Comparison of ENCODE assay signal across 28 cellular contexts in genomic region chr16:84752600-84752999, GRCh38. TPM values are rescaled to one million over a fixed set of nuclear protein-coding genes. Genes with fewer than 3 reads are reported as not detected.
DNase-seq lines count a peak whose midpoint lies in the region; ATAC-seq and TF ChIP-seq lines count a peak whose summit lies in the region.
"Had no signal": no experiment of that assay in that cellular context is flagged by ENCODE, and none has a peak within 500 bp of the region (broad histone marks: within the 10 kb centered on the region; RNA-seq: fewer than 3 reads in every experiment).

No MANE protein-coding gene starts in this region.

- H3K4me1 Mint-ChIP-seq in activated CD4-positive, alpha-beta T cell treated with anti-CD3 and anti-CD28 coated beads for 36 hours = peaks cover 68% of the 10 kb centered on the region
- peaks cover 40 to 72% (median 54%) of the 10 kb centered on the region in 4 donors for H3K4me1 Mint-ChIP-seq in CD4-positive, CD25-positive, alpha-beta regulatory T cell
- H3K4me1 Mint-ChIP-seq in effector memory CD8-positive, alpha-beta T cell (ENCODE audit: low read depth in 2 of 2) = peaks cover 30 to 62% of the 10 kb centered on the region in 2 donors

- TF ChIP-seq CTCF in OCI-LY3 (IDR thresholded peaks at IDR 0.05; ENCODE audit: low read depth, low read length) (no peak), WERI-Rb-1 (IDR thresholded peaks at IDR 0.05; ENCODE audit: low read depth, low read length) (no peak)

- peaks cover 96% of the 10 kb centered on the region for H3K79me2 ChIP-seq in OCI-LY3 (ENCODE audit: low read length)

- no peak overlapping the region for H3K4me3 ChIP-seq in CD4-positive, CD25-positive, alpha-beta regulatory T cell (ENCODE audit: low read depth, low read length)
- H3K4me3 ChIP-seq in OCI-LY3 (ENCODE audit: low read length) (peak overlapping the region; percentile 62), WERI-Rb-1 (ENCODE audit: low read depth, low read length) (no peak overlapping the region)
- H3K4me3 ChIP-seq: esophagus muscularis mucosa, heart left ventricle, K562, lung, MG63, SJSA1, spleen had no signal

- H3K36me3 ChIP-seq in CD4-positive, CD25-positive, alpha-beta regulatory T cell (ENCODE audit: control insufficient read depth, insufficient read depth, low read length) = no peaks in the 10 kb centered on the region
- H3K36me3 ChIP-seq in OCI-LY3 (replicated peaks; ENCODE audit: low read depth, low read length) (peaks cover 26% of the 10 kb centered on the region), WERI-Rb-1 (no peaks in the 10 kb centered on the region)
- H3K36me3 ChIP-seq: heart left ventricle had no signal

- H2AFZ ChIP-seq in OCI-LY3 (ENCODE audit: low read depth, low read length) = no peak overlapping the region
- H2AFZ ChIP-seq: parathyroid adenoma had no signal

- CTCF ChIA-PET in activated CD4-positive, alpha-beta T cell treated with anti-CD3 and anti-CD28 coated beads for 36 hours (lab: Charles Lee) = interaction anchor here (0.7 to 5.8 kb wide), 15 partner anchors 12 to 1008 kb away, joined by 3 to 74 read pairs (median 6); no protein-coding TSS in a partner anchor

- intact Hi-C loops in activated CD4-positive, alpha-beta T cell treated with anti-CD3 and anti-CD28 coated beads for 36 hours (cut with DNase I, micrococcal nuclease) = loop anchor here (5.0 kb wide), 2 partner anchors 220 to 275 kb away; partner anchors contain the start of gene KIAA0513 (in 1 of the 2)

- no peaks in the 10 kb centered on the region for H3K9me3 ChIP-seq in CD4-positive, CD25-positive, alpha-beta regulatory T cell (ENCODE audit: control insufficient read depth in 2 of 2, low read length in 2 of 2)
- H3K9me3 ChIP-seq in OCI-LY3 (ENCODE audit: insufficient read depth, low read length) (no peaks in the 10 kb centered on the region), WERI-Rb-1 (ENCODE audit: severe bottlenecking) (no peaks in the 10 kb centered on the region)
- H3K9me3 ChIP-seq: esophagus muscularis mucosa, heart left ventricle, MG63, SJSA1, spleen had no signal

- POLR2A ChIA-PET in activated CD4-positive, alpha-beta T cell treated with anti-CD3 and anti-CD28 coated beads for 36 hours (lab: Charles Lee) = interaction anchor here (0.9 kb wide), 1 partner anchor 154 kb away, joined by 3 read pairs; no protein-coding TSS in a partner anchor

- peaks cover 44% of the 10 kb centered on the region for H3K4me1 ChIP-seq in CD4-positive, CD25-positive, alpha-beta regulatory T cell (ENCODE audit: control insufficient read depth, insufficient read depth, low read length, poor library complexity, severe bottlenecking)
- peaks cover 55% of the 10 kb centered on the region for H3K4me1 ChIP-seq in OCI-LY3 (ENCODE audit: low read length)
- H3K4me1 ChIP-seq: parathyroid adenoma had no signal

- H3K27ac ChIP-seq in CD4-positive, CD25-positive, alpha-beta regulatory T cell (ENCODE audit: insufficient read depth, low read length, poor library complexity, severe bottlenecking) = no peak overlapping the region
- H3K27ac ChIP-seq in OCI-LY3 (ENCODE audit: low read length) (no peak overlapping the region; the same call in 1 of the 2 replicates), WERI-Rb-1 (no peak overlapping the region)
- H3K27ac ChIP-seq: 22Rv1, foreskin keratinocyte, parathyroid adenoma, SJSA1 had no signal

- no peak overlapping the region for H3K9ac ChIP-seq in OCI-LY3 (ENCODE audit: low read length)
- H3K9ac ChIP-seq: parathyroid adenoma had no signal

- peak overlapping the region; percentile 29 for H3K27ac Mint-ChIP-seq in activated CD4-positive, alpha-beta T cell treated with anti-CD3 and anti-CD28 coated beads for 36 hours
- peak overlapping the region in 2 of 3 donors; percentile 62 to 81 for H3K27ac Mint-ChIP-seq in CD4-positive, CD25-positive, alpha-beta regulatory T cell
- H3K27ac Mint-ChIP-seq in effector memory CD8-positive, alpha-beta T cell = peak overlapping the region; percentile 4 to 58
- H3K27ac Mint-ChIP-seq: activated T-helper 2 cell treated with anti-CD3 and anti-CD28 coated beads, Interferon-gamma antibody, Interleukin-2, Interleukin-4, amounts not matched to agents 10 μg/mL and 5 μg/mL and 100 μg/mL, durations not matched to agents 14 hours and 24 hours and 36 hours had no signal

- peaks cover 18% of the 10 kb centered on the region for H3K36me3 Mint-ChIP-seq in activated CD4-positive, alpha-beta T cell treated with anti-CD3 and anti-CD28 coated beads for 36 hours (ENCODE audit: low read depth)
- no peaks in the 10 kb centered on the region for H3K36me3 Mint-ChIP-seq in CD4-positive, CD25-positive, alpha-beta regulatory T cell
- peaks cover 15% of the 10 kb centered on the region for H3K36me3 Mint-ChIP-seq in effector memory CD8-positive, alpha-beta T cell (ENCODE audit: insufficient read depth)

- DNase-seq in activated CD4-positive, alpha-beta T cell treated with anti-CD3 and anti-CD28 coated beads for 36 hours = no peak
- no peak for DNase-seq in activated CD4-positive, alpha-beta T cell treated with anti-CD3 and anti-CD28 coated beads for 1 hour
- DNase-seq in CD4-positive, CD25-positive, alpha-beta regulatory T cell = peak in 1 of 3 donors; percentile 42
- no peak for DNase-seq in effector memory CD8-positive, alpha-beta T cell
- no peak for DNase-seq in WERI-Rb-1
- DNase-seq: cortex of kidney, DMS53, foreskin keratinocyte, heart left ventricle, kidney glomerular epithelial cell, MG63, NCI-H1105 treated with DMSO at 0.1 percent for 48 hours, NCI-H2029, NCI-H2227 treated with DMSO at 0.1 percent for 48 hours, right cardiac atrium, spleen had no signal

- peak overlapping the region; percentile 4 for H3K4me3 Mint-ChIP-seq in activated CD4-positive, alpha-beta T cell treated with anti-CD3 and anti-CD28 coated beads for 36 hours
- no peak overlapping the region for H3K4me3 Mint-ChIP-seq in CD4-positive, CD25-positive, alpha-beta regulatory T cell
- no peak overlapping the region for H3K4me3 Mint-ChIP-seq in effector memory CD8-positive, alpha-beta T cell
- H3K4me3 Mint-ChIP-seq: activated naive CD8-positive, alpha-beta T cell; neural crest cell had no signal

- H3K27me3 ChIP-seq in CD4-positive, CD25-positive, alpha-beta regulatory T cell (ENCODE audit: control insufficient read depth, insufficient read depth, low read length) = no peaks in the 10 kb centered on the region
- no peaks in the 10 kb centered on the region for H3K27me3 ChIP-seq in OCI-LY3 (ENCODE audit: low read depth, low read length)
- H3K27me3 ChIP-seq in WERI-Rb-1 (ENCODE audit: insufficient read depth, low read depth, severe bottlenecking) = no peaks in the 10 kb centered on the region
- H3K27me3 ChIP-seq: esophagus muscularis mucosa, foreskin keratinocyte, heart left ventricle, MG63, SJSA1, spleen had no signal

- ATAC-seq in activated CD4-positive, alpha-beta T cell treated with anti-CD3 and anti-CD28 coated beads for 36 hours = no peak
- ATAC-seq in CD4-positive, CD25-positive, alpha-beta regulatory T cell (ENCODE audit: low read depth in 2 of 2) = no peak
- no peak for ATAC-seq in effector memory CD8-positive, alpha-beta T cell (replicated peaks)
- no peak for ATAC-seq in GM21515 (IDR thresholded peaks at IDR 0.05; ENCODE audit: unreplicated experiment)
- no peak for ATAC-seq in HG02642 (IDR thresholded peaks at IDR 0.05; ENCODE audit: poor library complexity, unreplicated experiment)
- ATAC-seq: foreskin keratinocyte, heart left ventricle, K562, right cardiac atrium had no signal

- H3K27me3 Mint-ChIP-seq in activated CD4-positive, alpha-beta T cell treated with anti-CD3 and anti-CD28 coated beads for 36 hours = no peaks in the 10 kb centered on the region
- no peaks in the 10 kb centered on the region for H3K27me3 Mint-ChIP-seq in CD4-positive, CD25-positive, alpha-beta regulatory T cell
- no peaks in the 10 kb centered on the region for H3K27me3 Mint-ChIP-seq in effector memory CD8-positive, alpha-beta T cell
- H3K27me3 Mint-ChIP-seq: activated naive CD8-positive, alpha-beta T cell had no signal

- peaks cover 94% of the 10 kb centered on the region for H4K20me1 ChIP-seq in OCI-LY3 (ENCODE audit: insufficient read depth, low read length)

- H3K9me3 Mint-ChIP-seq in activated CD4-positive, alpha-beta T cell treated with anti-CD3 and anti-CD28 coated beads for 36 hours (ENCODE audit: low read depth) = no peaks in the 10 kb centered on the region
- H3K9me3 Mint-ChIP-seq in CD4-positive, CD25-positive, alpha-beta regulatory T cell = no peaks in the 10 kb centered on the region
- no peaks in the 10 kb centered on the region for H3K9me3 Mint-ChIP-seq in effector memory CD8-positive, alpha-beta T cell
- H3K9me3 Mint-ChIP-seq: activated T-helper 2 cell treated with anti-CD3 and anti-CD28 coated beads, Interferon-gamma antibody, Interleukin-2, Interleukin-4, amounts not matched to agents 10 μg/mL and 5 μg/mL and 100 μg/mL, durations not matched to agents 14 hours and 24 hours and 36 hours; neural crest cell had no signal

- peak overlapping the region; percentile 84 for H3K4me2 ChIP-seq in OCI-LY3 (ENCODE audit: low read length)

RNA-seq across cellular contexts. Expression of gene USP10, which starts 52.8 kb away (rescaled TPM):
- total RNA-seq in activated CD4-positive, alpha-beta T cell treated with anti-CD3 and anti-CD28 coated beads for 36 hours = 100 to 1,000 TPM; 117 to 133 TPM
- total RNA-seq in CD4-positive, CD25-positive, alpha-beta regulatory T cell = 112 TPM
- 10 to 100 TPM; 64.0 to 95.1 (median 79.0) TPM for polyA plus RNA-seq in CD4-positive, CD25-positive, alpha-beta regulatory T cell
